16 cellular contexts compared by ENCODE assay signal in genomic region chr11:111798279-111798678, GRCh38. TPM values are rescaled to one million over a fixed set of nuclear protein-coding genes. Genes with fewer than 3 reads are reported as not detected.
DNase-seq lines count a peak whose midpoint lies in the region; ATAC-seq lines count a peak whose summit lies in the region.
"Had no signal": no experiment of that assay in that cellular context is flagged by ENCODE, and none has a peak within 500 bp of the region (broad histone marks: within the 10 kb centered on the region; RNA-seq: fewer than 3 reads in every experiment).

No MANE protein-coding gene starts in this region.

- H3K4me2 ChIP-seq in GM23248 (ENCODE audit: unreplicated experiment) (no peak overlapping the region), mesendoderm (ENCODE audit: low read length) (no peak overlapping the region)

- no peak overlapping the region for H2AFZ ChIP-seq in GM23248

- H3K27me3 ChIP-seq in GM23248 (replicated peaks; ENCODE audit: insufficient read depth) (no peaks in the 10 kb centered on the region), mesendoderm (ENCODE audit: insufficient read depth, low read length, poor library complexity) (no peaks in the 10 kb centered on the region)
- H3K27me3 ChIP-seq: BLaER1 treated with 17β-estradiol and CSF1 and Interleukin-3, amounts not matched to agents 10 nM and 100 nM had no signal

- DNase-seq in NCI-H2107 treated with DMSO at 0.1 percent for 48 hours (lab: John Stamatoyannopoulos, UW; ENCODE audit: unreplicated experiment) (peak; percentile 88), NCI-H2107 (lab: John Stamatoyannopoulos, UW) (no peak), GM23248 (no peak), NCI-H2171 (lab: John Stamatoyannopoulos, UW) (peak; percentile 47), myocyte (ENCODE audit: low read depth) (peak; percentile 38), amygdala (lab: John Stamatoyannopoulos, UW) (no peak), mesendoderm (no peak)
- DNase-seq: CD8-positive, alpha-beta T cell; DND-41; H9; Kasumi-1; MM.1S; NCI-H1092 treated with DMSO at 0.1 percent for 48 hours; NCI-H187 treated with DMSO at 0.1 percent for 48 hours had no signal

- H2BK5ac ChIP-seq in mesendoderm (ENCODE audit: low read length): no peak overlapping the region

- no peak for ATAC-seq in HG03378 (IDR thresholded peaks at IDR 0.05; ENCODE audit: unreplicated experiment)
- ATAC-seq: CD8-positive, alpha-beta T cell had no signal

- H3K4me1 ChIP-seq in GM23248 (ENCODE audit: insufficient read depth) (peaks cover 48% of the 10 kb centered on the region), mesendoderm (ENCODE audit: control insufficient read depth, low read depth, low read length) (no peaks in the 10 kb centered on the region)

- in situ Hi-C loops in GM23248 (cut with MboI): no loop called here

- H4K5ac ChIP-seq in mesendoderm (ENCODE audit: low read length): no peak overlapping the region

- no peaks in the 10 kb centered on the region for H3K79me1 ChIP-seq in mesendoderm (ENCODE audit: low read length)

- H3K9me3 ChIP-seq in GM23248 (ENCODE audit: low read depth): no peaks in the 10 kb centered on the region

- no peak overlapping the region for H2BK15ac ChIP-seq in mesendoderm (replicated peaks; ENCODE audit: low read depth)

- no peak overlapping the region for H3K56ac ChIP-seq in mesendoderm (ENCODE audit: low read length)

- H3K36me3 ChIP-seq in GM23248 (ENCODE audit: low read depth) (no peaks in the 10 kb centered on the region), mesendoderm (ENCODE audit: control insufficient read depth, insufficient read depth, low read length) (no peaks in the 10 kb centered on the region)

- H3K23ac ChIP-seq in mesendoderm (ENCODE audit: low read length): no peak overlapping the region

- H3K9me2 ChIP-seq in GM23248 (ENCODE audit: insufficient read depth): no peaks in the 10 kb centered on the region

- no peak overlapping the region for H3K18ac ChIP-seq in mesendoderm (ENCODE audit: low read length)

- 94% methylated on average over 1 of the region's 1 CpG for WGBS in GM23248 (ENCODE audit: low coverage in 1 of 2, low lambda C conversion rate in 2 of 2, missing lambda C conversion rate in 2 of 2), 2 experiments
- no CpG with 5 or more reads among the region's 1 CpG for WGBS in mesendoderm (ENCODE audit: extremely low coverage, insufficient coverage, low lambda C conversion rate)

- no peaks in the 10 kb centered on the region; the same call in 1 of the 2 replicates for H4K20me1 ChIP-seq in GM23248 (ENCODE audit: insufficient read depth)
- H4K20me1 ChIP-seq: BLaER1 treated with 17β-estradiol and CSF1 and Interleukin-3, amounts not matched to agents 10 nM and 100 nM had no signal

- peak overlapping the region; percentile 87 for H3K27ac ChIP-seq in GM23248
- no peak overlapping the region for H3K27ac ChIP-seq in mesendoderm (ENCODE audit: low read depth, low read length)
- H3K27ac ChIP-seq: BLaER1 treated with 17β-estradiol and CSF1 and Interleukin-3, amounts not matched to agents 10 nM and 100 nM had no signal

- peaks cover 53% of the 10 kb centered on the region for H3F3A ChIP-seq in GM23248 (ENCODE audit: insufficient read depth)

- no peak overlapping the region for H2BK120ac ChIP-seq in mesendoderm (ENCODE audit: low read depth, low read length)

- H3K9ac ChIP-seq in GM23248 (no peak overlapping the region), mesendoderm (ENCODE audit: low read length) (no peak overlapping the region)
- H3K9ac ChIP-seq: BLaER1 treated with 17β-estradiol and CSF1 and Interleukin-3, amounts not matched to agents 10 nM and 100 nM had no signal

- H3K79me2 ChIP-seq in GM23248 (ENCODE audit: insufficient read depth) (no peaks in the 10 kb centered on the region), mesendoderm (ENCODE audit: control insufficient read depth, insufficient read depth, low read length) (no peaks in the 10 kb centered on the region)

- no peak overlapping the region for H2AK5ac ChIP-seq in mesendoderm (ENCODE audit: low read length)

- no peak overlapping the region for H3K4ac ChIP-seq in mesendoderm (ENCODE audit: low read depth, low read length)

- H3K4me3 ChIP-seq in GM23248 (no peak overlapping the region), mesendoderm (ENCODE audit: low read length) (no peak overlapping the region)
- H3K4me3 ChIP-seq: BLaER1 treated with 17β-estradiol and CSF1 and Interleukin-3, amounts not matched to agents 10 nM and 100 nM had no signal

- no peak overlapping the region for H4K8ac ChIP-seq in mesendoderm (ENCODE audit: low read depth, low read length)

RNA-seq across cellular contexts. Expression of gene PPP2R1B, which starts 32.1 kb away (rescaled TPM):
- total RNA-seq in GM23248 (2014; rRNA removed; shearing (Covaris generic)): 24.8 and 25.1 TPM in 2 replicates
- 22.1 and 26.2 TPM in 2 replicates for polyA plus RNA-seq in GM23248 (2016; fragmentation: Nextera tagmentation; extraction: Ambion mirVana)
- total RNA-seq in myocyte: 12.7 and 15.7 TPM in 2 replicates
- 8.8 TPM for polyA plus RNA-seq in myocyte (2012)
- polyA plus RNA-seq in mesendoderm (2013, experiment 1 of 2): 44.6 TPM
- polyA plus RNA-seq in mesendoderm (2013, experiment 2 of 2): 45.3 TPM

Comparison
In these comparisons a context has a peak if more than half of its experiments do, and no peak if none do; other contexts are left out.
1. DNase-seq: peak in NCI-H2107 treated with DMSO at 0.1 percent for 48 hours (single experiment), NCI-H2171 (single experiment) and myocyte (single experiment); none in NCI-H2107 (single experiment), GM23248 (single experiment), amygdala (0 of 56) and mesendoderm (single experiment).